In genomic region chr11:41920374-41920773, GRCh38 we compare ENCODE assay signal across 21 cellular contexts.
A peak's percentile ranks its signal among the peaks of the same experiment; 100 is the strongest.
DNase-seq lines count a peak whose midpoint lies in the region; ATAC-seq, FAIRE-seq and TF ChIP-seq lines count a peak whose summit lies in the region.
"Had no signal": no experiment of that assay in that cellular context is flagged by ENCODE, and none has a peak within 500 bp of the region (broad histone marks: within the 10 kb centered on the region; RNA-seq: fewer than 3 reads in every experiment).

No MANE protein-coding gene starts in this region.

- in situ Hi-C loops in GM12878 (cut with MboI): no loop called here

- DNase-seq in GM12892 (ENCODE audit: insufficient read length): no peak
- DNase-seq in GM23338 (ENCODE audit: low spot score): no peak
- no peak for DNase-seq in GM12878 (ENCODE audit: low read depth, low spot score)
- no peak for DNase-seq in effector memory CD8-positive, alpha-beta T cell
- DNase-seq in T-helper 17 cell: no peak
- DNase-seq in upper lobe of left lung: no peak
- no peak for DNase-seq in omental fat pad (ENCODE audit: low spot score)
- DNase-seq: 8988T; C1 segment of cervical spinal cord; Calu3; CD4-positive, alpha-beta memory T cell; COR-L47; DMS53; DMS79 treated with DMSO at 0.1 percent for 48 hours; GF-D8; GM23248; H9 had no signal

- no peak overlapping the region for H3K27ac ChIP-seq in GM23338 (ENCODE audit: low read depth)
- no peak overlapping the region for H3K27ac ChIP-seq in GM12878 (ENCODE audit: control insufficient read depth, insufficient read depth)
- H3K27ac ChIP-seq in upper lobe of left lung: no peak overlapping the region
- H3K27ac ChIP-seq: A549, GM23248 had no signal

- H3K9me3 ChIP-seq in GM12878 (replicated peaks; ENCODE audit: control insufficient read depth, insufficient read depth, low read length) (no peaks in the 10 kb centered on the region), T-helper 17 cell (ENCODE audit: control insufficient read depth, low read length, poor library complexity, severe bottlenecking) (no peaks in the 10 kb centered on the region), upper lobe of left lung (no peaks in the 10 kb centered on the region)
- H3K9me3 ChIP-seq: A549 had no signal

- H4K20me1 ChIP-seq in GM23338 (replicated peaks; ENCODE audit: insufficient read depth) (no peaks in the 10 kb centered on the region), GM12878 (ENCODE audit: control insufficient read depth, insufficient read depth) (no peaks in the 10 kb centered on the region)

- 0% methylated on average over 2 of the region's 2 CpGs for WGBS in GM12878 (ENCODE audit: insufficient coverage, insufficient replicate concordance, low lambda C conversion rate, missing lambda C conversion rate)
- WGBS in upper lobe of left lung, 2 donors: 60 to 70% methylated on average over 1 to 2 of the region's 2 CpGs

- H3K27me3 Mint-ChIP-seq in GM23338 (ENCODE audit: insufficient read depth, low read depth, poor library complexity) (no peaks in the 10 kb centered on the region), T-helper 17 cell (no peaks in the 10 kb centered on the region)
- H3K27me3 Mint-ChIP-seq in effector memory CD8-positive, alpha-beta T cell: no peaks in the 10 kb centered on the region
- H3K27me3 Mint-ChIP-seq: CD4-positive, alpha-beta memory T cell had no signal

- POLR2A ChIA-PET in GM12878 (lab: Charles Lee): interaction anchor here (1.0 kb wide), 1 partner anchor 29 kb away, joined by 5 read pairs; no protein-coding TSS in a partner anchor

- H3K4me1 Mint-ChIP-seq in GM23338 (peaks cover 10% of the 10 kb centered on the region; the same call in 1 of the 3 replicates), T-helper 17 cell (no peaks in the 10 kb centered on the region)
- no peaks in the 10 kb centered on the region for H3K4me1 Mint-ChIP-seq in effector memory CD8-positive, alpha-beta T cell (ENCODE audit: low read depth in 2 of 2)
- H3K4me1 Mint-ChIP-seq: CD4-positive, alpha-beta memory T cell had no signal

- H3K4me3 ChIP-seq in GM23338: no peak overlapping the region
- no peak overlapping the region for H3K4me3 ChIP-seq in GM12878
- no peak overlapping the region for H3K4me3 ChIP-seq in upper lobe of left lung
- H3K4me3 ChIP-seq: A549, GM23248 had no signal

- SMC1A ChIA-PET in GM12878 (lab: Charles Lee; ENCODE audit: uncharacterized antibody, unreplicated experiment): interaction anchor here (0.6 to 2.5 kb wide), 6 partner anchors 11 to 1498 kb away, joined by 3 to 12 read pairs (median 3); no protein-coding TSS in a partner anchor

- no peak overlapping the region for H3K4me2 ChIP-seq in GM23338
- no peak overlapping the region for H3K4me2 ChIP-seq in GM12878 (ENCODE audit: control insufficient read depth, insufficient read depth)
- H3K4me2 ChIP-seq: A549 had no signal

- TF ChIP-seq POLR2A in GM12892 (IDR thresholded peaks at IDR 0.05; ENCODE audit: low read depth, low read length) (no peak), GM12878 (IDR thresholded peaks at IDR 0.05; ENCODE audit: low read depth, low read length) (no peak), upper lobe of left lung (IDR thresholded peaks at IDR 0.05) (no peak)

- H3K36me3 ChIP-seq in GM23338 (ENCODE audit: insufficient read depth) (no peaks in the 10 kb centered on the region; the same call in 1 of the 2 replicates), GM12878 (ENCODE audit: control insufficient read depth in 2 of 2, insufficient read depth in 2 of 2, low read length in 1 of 2) (no peaks in the 10 kb centered on the region), upper lobe of left lung (no peaks in the 10 kb centered on the region)

- H3K36me3 Mint-ChIP-seq in GM23338 (ENCODE audit: low read depth) (peaks cover 15% of the 10 kb centered on the region; the same call in 2 of the 3 replicates), T-helper 17 cell (ENCODE audit: low read depth) (no peaks in the 10 kb centered on the region)
- H3K36me3 Mint-ChIP-seq in effector memory CD8-positive, alpha-beta T cell (ENCODE audit: insufficient read depth): no peaks in the 10 kb centered on the region
- H3K36me3 Mint-ChIP-seq: CD4-positive, alpha-beta memory T cell had no signal

- H3K4me1 ChIP-seq in GM23338 (ENCODE audit: insufficient read depth) (peaks cover 10% of the 10 kb centered on the region), GM12878 (ENCODE audit: control insufficient read depth, insufficient read depth, low read length) (no peaks in the 10 kb centered on the region), upper lobe of left lung (no peaks in the 10 kb centered on the region)
- H3K4me1 ChIP-seq: A549 had no signal

- intact Hi-C loops in GM12878 (cut with micrococcal nuclease; ENCODE audit: unreplicated experiment): no loop called here

- H3K79me2 ChIP-seq in GM23338 (replicated peaks; ENCODE audit: insufficient read depth) (no peaks in the 10 kb centered on the region), GM12878 (ENCODE audit: control insufficient read depth, insufficient read depth, low read length) (no peaks in the 10 kb centered on the region)

- no peak overlapping the region for H3K4me3 Mint-ChIP-seq in GM23338
- no peak overlapping the region for H3K4me3 Mint-ChIP-seq in effector memory CD8-positive, alpha-beta T cell
- no peak overlapping the region for H3K4me3 Mint-ChIP-seq in T-helper 17 cell
- H3K4me3 Mint-ChIP-seq: CD4-positive, alpha-beta memory T cell; H9 had no signal

- TF ChIP-seq CTCF in GM23338 (conservative IDR thresholded peaks at IDR 0.05; ENCODE audit: low read depth in 2 of 2) (no peak), GM12878 (IDR thresholded peaks at IDR 0.05 in 2 of 3, conservative IDR thresholded peaks at IDR 0.05 in 1 of 3; ENCODE audit: control insufficient read depth in 2 of 3, extremely low read depth in 1 of 3, insufficient read depth in 1 of 3, low read depth in 3 of 3, low read length in 3 of 3) (no peak), upper lobe of left lung (IDR thresholded peaks at IDR 0.05) (no peak), omental fat pad (IDR thresholded peaks at IDR 0.05) (no peak)

- no peak for TF ChIP-seq RAD21 in GM12878 (IDR thresholded peaks at IDR 0.05; ENCODE audit: insufficient read depth, low read depth, low read length)

- H3F3A ChIP-seq in GM23338 (replicated peaks; ENCODE audit: low read depth): no peaks in the 10 kb centered on the region

- FAIRE-seq in GM12892 (lab: Jason Lieb, UNC): peak; percentile 48
- no peak for FAIRE-seq in GM12878 (lab: Jason Lieb, UNC)
- FAIRE-seq: A549, GM18507 had no signal

- H3K9me3 Mint-ChIP-seq in GM23338: peaks cover 69% of the 10 kb centered on the region
- H3K9me3 Mint-ChIP-seq in effector memory CD8-positive, alpha-beta T cell: peaks cover 5 to 31% of the 10 kb centered on the region in 2 donors

- TF ChIP-seq EP300 in GM12878 (IDR thresholded peaks at IDR 0.05; ENCODE audit: borderline replicate concordance in 1 of 2, control insufficient read depth in 1 of 2, low read depth in 2 of 2, low read length in 2 of 2) (no peak), upper lobe of left lung (IDR thresholded peaks at IDR 0.05) (no peak)

- H3K27ac Mint-ChIP-seq in GM23338 (no peak overlapping the region), T-helper 17 cell (no peak overlapping the region)
- no peak overlapping the region for H3K27ac Mint-ChIP-seq in effector memory CD8-positive, alpha-beta T cell
- H3K27ac Mint-ChIP-seq: CD4-positive, alpha-beta memory T cell; H9 had no signal

- ATAC-seq in GM23338: no peak
- ATAC-seq in HG02870 (IDR thresholded peaks at IDR 0.05; ENCODE audit: unreplicated experiment): peak; percentile 67
- ATAC-seq in GM12878: peak; percentile 79
- no peak for ATAC-seq in effector memory CD8-positive, alpha-beta T cell (replicated peaks)
- ATAC-seq in T-helper 17 cell: no peak
- no peak for ATAC-seq in upper lobe of left lung (ENCODE audit: low FRiP score in 2 of 2)
- no peak for ATAC-seq in omental fat pad (ENCODE audit: low FRiP score)
- ATAC-seq: A549, HCT116 had no signal

- no peak overlapping the region for H3K9ac ChIP-seq in GM12878 (ENCODE audit: control insufficient read depth, insufficient read depth, low read length)
- H3K9ac ChIP-seq: GM23248 had no signal

- CTCF ChIA-PET in GM12878 (lab: Yijun Ruan, JAX): interaction anchor here (0.8 to 1.0 kb wide), 3 partner anchors 28 to 92 kb away, joined by 3 to 4 read pairs (median 3); no protein-coding TSS in a partner anchor

- H3K9me2 ChIP-seq in GM23338 (ENCODE audit: insufficient read depth): peaks cover 12% of the 10 kb centered on the region; the same call in 1 of the 2 replicates

- H3K27me3 ChIP-seq in GM23338 (ENCODE audit: insufficient read depth) (no peaks in the 10 kb centered on the region), GM12878 (replicated peaks in 1 of 2; ENCODE audit: control insufficient read depth in 2 of 2, insufficient read depth in 2 of 2, low read length in 1 of 2) (no peaks in the 10 kb centered on the region), upper lobe of left lung (no peaks in the 10 kb centered on the region)

- BruUV-seq in GM12878 (replicated peaks; lab: Mats Ljungman, UMichigan): no TSS peak

- RAD21 ChIA-PET in GM12878 (lab: Charles Lee; ENCODE audit: unreplicated experiment): interaction anchor here (1.1 to 1.7 kb wide), 2 partner anchors 28 to 62 kb away, joined by 5 to 6 read pairs; no protein-coding TSS in a partner anchor

- H2AFZ ChIP-seq in GM23338: peak overlapping the region; percentile 76; the same call in 1 of the 2 replicates
- no peak overlapping the region for H2AFZ ChIP-seq in GM12878 (ENCODE audit: control insufficient read depth, low read depth, low read length)
- H2AFZ ChIP-seq: GM23248 had no signal

TF ChIP-seq in GM23338, 12 proteins besides CTCF, POLR2A, EP300 and RAD21 (continues in another document):
- no peak for TF ChIP-seq STAT1 (IDR thresholded peaks at IDR 0.05; ENCODE audit: unreplicated experiment)
- TF ChIP-seq NANOG (IDR thresholded peaks at IDR 0.05; ENCODE audit: borderline replicate concordance): no peak
- no peak for TF ChIP-seq POLR2AphosphoS5 (IDR thresholded peaks at IDR 0.05; ENCODE audit: low read depth)
- TF ChIP-seq JUNB (IDR thresholded peaks at IDR 0.05; ENCODE audit: unreplicated experiment): no peak
- TF ChIP-seq CREB1 (CRISPR knock-in tag; IDR thresholded peaks at IDR 0.05; ENCODE audit: low read depth): no peak
- no peak for TF ChIP-seq EZH2 (IDR thresholded peaks at IDR 0.05; ENCODE audit: low read depth, unreplicated experiment)
- TF ChIP-seq EZH2phosphoT487 (IDR thresholded peaks at IDR 0.05; ENCODE audit: unreplicated experiment): no peak

TF ChIP-seq in GM12878, 131 proteins besides CTCF, POLR2A, EP300 and RAD21 (continues in another document):
- no peak for TF ChIP-seq ATF2 (IDR thresholded peaks at IDR 0.05; ENCODE audit: low read length)
- TF ChIP-seq RELA (IDR thresholded peaks at IDR 0.05; ENCODE audit: borderline replicate concordance, partially characterized antibody): peak; percentile 33

Comparison
In these comparisons a context has a peak if more than half of its experiments do, and no peak if none do; other contexts are left out.
1. ATAC-seq: peak in HG02870 (single experiment) and GM12878 (single experiment); none in GM23338 (single experiment), effector memory CD8-positive, alpha-beta T cell (single experiment), T-helper 17 cell (single experiment), upper lobe of left lung (0 of 2) and omental fat pad (single experiment).